Comparison of ENCODE assay signal across 12 cellular contexts in genomic region chr19:43476606-43477005, GRCh38. TPM values are rescaled to one million over a fixed set of nuclear protein-coding genes. Genes with fewer than 3 reads are reported as not detected.
DNase-seq lines count a peak whose midpoint lies in the region; ATAC-seq and TF ChIP-seq lines count a peak whose summit lies in the region.
"Had no signal": no experiment of that assay in that cellular context is flagged by ENCODE, and none has a peak within 500 bp of the region (broad histone marks: within the 10 kb centered on the region; RNA-seq: fewer than 3 reads in every experiment).

No MANE protein-coding gene starts in this region.

- no peak overlapping the region for H2AFZ ChIP-seq in ACC112 (ENCODE audit: low read length, unreplicated experiment)

- no peak for TF ChIP-seq CTCF in cardiac fibroblast (IDR thresholded peaks at IDR 0.05; ENCODE audit: low read depth, low read length)

- no peaks in the 10 kb centered on the region for H3K27me3 ChIP-seq in ACC112 (ENCODE audit: insufficient read depth, low read length)
- H3K27me3 ChIP-seq: adrenal gland had no signal

- H3K4me3 ChIP-seq in ACC112 (ENCODE audit: low read depth, low read length) (no peak overlapping the region), cardiac fibroblast (replicated peaks in 1 of 2; ENCODE audit: low read depth in 2 of 2, low read length in 2 of 2) (no peak overlapping the region)
- H3K4me3 ChIP-seq: adrenal gland had no signal

- DNase-seq in HCEC 1CT = peak; percentile 87
- peak; percentile 78 to 87 for DNase-seq in cardiac fibroblast (ENCODE audit: low read depth in 2 of 2)
- DNase-seq in lung microvascular endothelial cell (ENCODE audit: low read depth in 2 of 2) = peak; percentile 63 to 94
- no peak for DNase-seq in T-helper 9 cell
- no peak for DNase-seq in amygdala (lab: John Stamatoyannopoulos, UW)
- DNase-seq: adrenal gland; GF-D8; OCI-M1; stimulated activated CD4-positive, alpha-beta T cell treated with anti-CD3 and anti-CD28 coated beads, Interleukin-1b, Interleukin-23, amount 100 ng/mL, for 48 hours had no signal

- H3K27ac ChIP-seq in ACC112 (ENCODE audit: low read depth, low read length) = peak overlapping the region; percentile 29

- peaks cover 8% of the 10 kb centered on the region for H3K4me1 ChIP-seq in ACC112 (ENCODE audit: control insufficient read depth, insufficient read depth, low read length, unreplicated experiment)

- H3K36me3 ChIP-seq in ACC112 (ENCODE audit: insufficient read depth, low read length) = no peaks in the 10 kb centered on the region
- H3K36me3 ChIP-seq: adrenal gland had no signal

- ATAC-seq in esophagus mucosa = no peak
- ATAC-seq in HG02870 (IDR thresholded peaks at IDR 0.05; ENCODE audit: unreplicated experiment) = no peak

- no peaks in the 10 kb centered on the region for H3K79me2 ChIP-seq in ACC112 (ENCODE audit: control insufficient read depth, insufficient read depth, low read length, unreplicated experiment)

RNA-seq across cellular contexts. Expression of gene LYPD3, which starts 11.2 kb away (rescaled TPM):
- total RNA-seq in lung microvascular endothelial cell (0.22 and 0.79 TPM in 2 replicates), esophagus mucosa (739 TPM)

RNA-seq across cellular contexts. Expression of gene PHLDB3, which starts 27.9 kb away (rescaled TPM):
- 23.1 and 79.8 TPM in 2 replicates for total RNA-seq in lung microvascular endothelial cell
- total RNA-seq in esophagus mucosa = 52.2 TPM

RNA-seq across cellular contexts. Expression of gene ETHE1, which starts 50.4 kb away (rescaled TPM):
- total RNA-seq in lung microvascular endothelial cell = 106 and 137 TPM in 2 replicates
- total RNA-seq in esophagus mucosa = 81.9 TPM

RNA-seq across cellular contexts. Expression of gene ZNF575, which starts 56.4 kb away (rescaled TPM):
- total RNA-seq in lung microvascular endothelial cell (0.20 and 0.22 TPM in 2 replicates), esophagus mucosa (0.72 TPM)

Comparison
In these comparisons a context has a peak if more than half of its experiments do, and no peak if none do; other contexts are left out.
1. DNase-seq: peak in HCEC 1CT (single experiment), cardiac fibroblast (2 of 2) and lung microvascular endothelial cell (2 of 2); none in T-helper 9 cell (single experiment) and amygdala (0 of 56).
2. RNA of gene LYPD3, which starts 11.2 kb away (total RNA-seq): 739 TPM in esophagus mucosa (single experiment); 0.22 to 0.79 TPM in lung microvascular endothelial cell; every median in the first group is over 100 times any median in the second.